ENCODE assay signal across 1 cellular context in the genomic region with DNA sequence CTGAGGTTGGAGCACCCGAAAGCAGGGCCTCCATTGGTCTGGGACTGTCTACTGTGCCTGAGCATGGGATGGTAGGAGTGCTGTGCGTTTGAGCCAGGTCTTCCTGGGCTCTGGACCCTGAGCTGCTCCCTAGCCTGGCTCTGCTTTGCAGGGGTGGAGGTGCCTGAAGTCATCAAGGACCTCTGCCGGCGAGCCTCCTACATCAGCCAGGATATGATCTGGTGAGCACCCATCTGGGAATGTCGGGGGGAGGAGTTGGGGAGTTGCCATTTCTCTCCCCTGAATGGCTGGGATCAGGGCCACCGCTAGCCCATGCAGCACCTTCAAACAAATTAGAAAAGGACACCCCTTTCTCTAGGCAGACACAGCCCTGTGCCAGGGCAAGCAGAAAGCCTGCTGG.
TF ChIP-seq lines count a peak whose summit lies in the region.

No MANE protein-coding gene starts in this region.

TF ChIP-seq in HCT116, 20 proteins besides CTCF, POLR2A, EP300 and RAD21:
- TF ChIP-seq ZNF274 (IDR thresholded peaks at IDR 0.05; ENCODE audit: low read depth, low read length) (no peak), SRF (IDR thresholded peaks at IDR 0.05; ENCODE audit: low read depth) (no peak), EGR1 (IDR thresholded peaks at IDR 0.05; ENCODE audit: low read depth) (no peak), POLR2AphosphoS5 (IDR thresholded peaks at IDR 0.05; ENCODE audit: low read depth, low read length) (no peak), FOSL1 (IDR thresholded peaks at IDR 0.05; ENCODE audit: low read depth) (no peak), CBX3 (IDR thresholded peaks at IDR 0.05; ENCODE audit: low read depth) (no peak), ZFX (IDR thresholded peaks at IDR 0.05) (no peak)
- TF ChIP-seq, protein P1, sequence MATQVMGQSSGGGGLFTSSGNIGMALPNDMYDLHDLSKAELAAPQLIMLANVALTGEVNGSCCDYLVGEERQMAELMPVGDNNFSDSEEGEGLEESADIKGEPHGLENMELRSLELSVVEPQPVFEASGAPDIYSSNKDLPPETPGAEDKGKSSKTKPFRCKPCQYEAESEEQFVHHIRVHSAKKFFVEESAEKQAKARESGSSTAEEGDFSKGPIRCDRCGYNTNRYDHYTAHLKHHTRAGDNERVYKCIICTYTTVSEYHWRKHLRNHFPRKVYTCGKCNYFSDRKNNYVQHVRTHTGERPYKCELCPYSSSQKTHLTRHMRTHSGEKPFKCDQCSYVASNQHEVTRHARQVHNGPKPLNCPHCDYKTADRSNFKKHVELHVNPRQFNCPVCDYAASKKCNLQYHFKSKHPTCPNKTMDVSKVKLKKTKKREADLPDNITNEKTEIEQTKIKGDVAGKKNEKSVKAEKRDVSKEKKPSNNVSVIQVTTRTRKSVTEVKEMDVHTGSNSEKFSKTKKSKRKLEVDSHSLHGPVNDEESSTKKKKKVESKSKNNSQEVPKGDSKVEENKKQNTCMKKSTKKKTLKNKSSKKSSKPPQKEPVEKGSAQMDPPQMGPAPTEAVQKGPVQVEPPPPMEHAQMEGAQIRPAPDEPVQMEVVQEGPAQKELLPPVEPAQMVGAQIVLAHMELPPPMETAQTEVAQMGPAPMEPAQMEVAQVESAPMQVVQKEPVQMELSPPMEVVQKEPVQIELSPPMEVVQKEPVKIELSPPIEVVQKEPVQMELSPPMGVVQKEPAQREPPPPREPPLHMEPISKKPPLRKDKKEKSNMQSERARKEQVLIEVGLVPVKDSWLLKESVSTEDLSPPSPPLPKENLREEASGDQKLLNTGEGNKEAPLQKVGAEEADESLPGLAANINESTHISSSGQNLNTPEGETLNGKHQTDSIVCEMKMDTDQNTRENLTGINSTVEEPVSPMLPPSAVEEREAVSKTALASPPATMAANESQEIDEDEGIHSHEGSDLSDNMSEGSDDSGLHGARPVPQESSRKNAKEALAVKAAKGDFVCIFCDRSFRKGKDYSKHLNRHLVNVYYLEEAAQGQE (IDR thresholded peaks at IDR 0.05; ENCODE audit: low read depth), result no peak
- TF ChIP-seq, protein P2, sequence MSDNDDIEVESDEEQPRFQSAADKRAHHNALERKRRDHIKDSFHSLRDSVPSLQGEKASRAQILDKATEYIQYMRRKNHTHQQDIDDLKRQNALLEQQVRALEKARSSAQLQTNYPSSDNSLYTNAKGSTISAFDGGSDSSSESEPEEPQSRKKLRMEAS (IDR thresholded peaks at IDR 0.05), result no peak
- TF ChIP-seq, protein P3, sequence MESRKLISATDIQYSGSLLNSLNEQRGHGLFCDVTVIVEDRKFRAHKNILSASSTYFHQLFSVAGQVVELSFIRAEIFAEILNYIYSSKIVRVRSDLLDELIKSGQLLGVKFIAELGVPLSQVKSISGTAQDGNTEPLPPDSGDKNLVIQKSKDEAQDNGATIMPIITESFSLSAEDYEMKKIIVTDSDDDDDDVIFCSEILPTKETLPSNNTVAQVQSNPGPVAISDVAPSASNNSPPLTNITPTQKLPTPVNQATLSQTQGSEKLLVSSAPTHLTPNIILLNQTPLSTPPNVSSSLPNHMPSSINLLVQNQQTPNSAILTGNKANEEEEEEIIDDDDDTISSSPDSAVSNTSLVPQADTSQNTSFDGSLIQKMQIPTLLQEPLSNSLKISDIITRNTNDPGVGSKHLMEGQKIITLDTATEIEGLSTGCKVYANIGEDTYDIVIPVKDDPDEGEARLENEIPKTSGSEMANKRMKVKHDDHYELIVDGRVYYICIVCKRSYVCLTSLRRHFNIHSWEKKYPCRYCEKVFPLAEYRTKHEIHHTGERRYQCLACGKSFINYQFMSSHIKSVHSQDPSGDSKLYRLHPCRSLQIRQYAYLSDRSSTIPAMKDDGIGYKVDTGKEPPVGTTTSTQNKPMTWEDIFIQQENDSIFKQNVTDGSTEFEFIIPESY (IDR thresholded peaks at IDR 0.05; ENCODE audit: extremely low read depth, insufficient replicate concordance, low read length), result no peak
